In genomic region chrX:42759881-42760280, GRCh38 we compare ENCODE assay signal across 23 cellular contexts. TPM values are rescaled to one million over a fixed set of nuclear protein-coding genes. Genes with fewer than 3 reads are reported as not detected.
DNase-seq lines count a peak whose midpoint lies in the region; ATAC-seq, FAIRE-seq and TF ChIP-seq lines count a peak whose summit lies in the region.
"Had no signal": no experiment of that assay in that cellular context is flagged by ENCODE, and none has a peak within 500 bp of the region (broad histone marks: within the 10 kb centered on the region; RNA-seq: fewer than 3 reads in every experiment).

No MANE protein-coding gene starts in this region.

- H2AFZ ChIP-seq in astrocyte (ENCODE audit: low read depth, low read length): no peak overlapping the region

- H3K79me2 ChIP-seq in astrocyte (ENCODE audit: insufficient read depth, low read length): no peaks in the 10 kb centered on the region

- no peak overlapping the region for H3K9ac ChIP-seq in astrocyte (ENCODE audit: low read length)

- H3K36me3 ChIP-seq in astrocyte (ENCODE audit: insufficient read depth, low read length): no peaks in the 10 kb centered on the region
- H3K36me3 ChIP-seq: HAP-1 had no signal

- no peaks in the 10 kb centered on the region for H3K27me3 ChIP-seq in astrocyte (ENCODE audit: insufficient read depth, low read length)

- FAIRE-seq in GM19239 (lab: Jason Lieb, UNC) (peak; percentile 18), astrocyte (lab: Jason Lieb, UNC) (peak; percentile 85)
- FAIRE-seq: GM12891, H54 had no signal

- no peak for ATAC-seq in HG03342 (IDR thresholded peaks at IDR 0.05; ENCODE audit: unreplicated experiment)
- no peak for ATAC-seq in GM21723 (IDR thresholded peaks at IDR 0.05; ENCODE audit: unreplicated experiment)
- ATAC-seq: A549 had no signal

- no peaks in the 10 kb centered on the region for H4K20me1 ChIP-seq in astrocyte (ENCODE audit: insufficient read depth, low read length)

- H3K4me1 ChIP-seq in astrocyte (ENCODE audit: insufficient read depth, low read length): peaks cover 8% of the 10 kb centered on the region
- H3K4me1 ChIP-seq: A549, HAP-1 had no signal

- no peaks in the 10 kb centered on the region for H3K36me3 Mint-ChIP-seq in astrocyte (ENCODE audit: low read depth, unreplicated experiment)
- H3K36me3 Mint-ChIP-seq: CD4-positive, alpha-beta memory T cell had no signal

- H3K4me3 Mint-ChIP-seq in astrocyte (ENCODE audit: unreplicated experiment): no peak overlapping the region
- H3K4me3 Mint-ChIP-seq: CD4-positive, alpha-beta memory T cell had no signal

- H3K4me1 Mint-ChIP-seq in astrocyte (ENCODE audit: low read depth, unreplicated experiment): peaks cover 12% of the 10 kb centered on the region
- H3K4me1 Mint-ChIP-seq: CD4-positive, alpha-beta memory T cell had no signal

- no peak overlapping the region for H3K27ac ChIP-seq in astrocyte (ENCODE audit: low read depth, low read length)
- H3K27ac ChIP-seq: A549 had no signal

- no peak for TF ChIP-seq CTCF in astrocyte (IDR thresholded peaks at IDR 0.05; ENCODE audit: insufficient read depth, low read depth, low read length)

- no peaks in the 10 kb centered on the region for H3K27me3 Mint-ChIP-seq in astrocyte (ENCODE audit: low read depth, unreplicated experiment)
- H3K27me3 Mint-ChIP-seq: CD4-positive, alpha-beta memory T cell had no signal

- no peak for DNase-seq in GM19239 (ENCODE audit: insufficient read length, low spot score)
- DNase-seq in astrocyte (ENCODE audit: low read depth): no peak
- peak; percentile 17 for DNase-seq in fibroblast of peridontal ligament (ENCODE audit: extremely low read depth)
- no peak for DNase-seq in NCI-H446 treated with DMSO at 0.1 percent for 48 hours (lab: John Stamatoyannopoulos, UW)
- no peak for DNase-seq in NK-92 (lab: John Stamatoyannopoulos, UW; ENCODE audit: unreplicated experiment)
- DNase-seq: 8988T; ACHN; C1 segment of cervical spinal cord; Calu3; CD4-positive, alpha-beta memory T cell; COR-L47; DMS53; DMS79 treated with DMSO at 0.1 percent for 48 hours; GF-D8; GOT3 had no signal

- H3K9me3 Mint-ChIP-seq in astrocyte (ENCODE audit: unreplicated experiment): peaks cover 8% of the 10 kb centered on the region

- no peak overlapping the region for H3K4me3 ChIP-seq in astrocyte (ENCODE audit: insufficient read depth, low read depth, low read length)
- H3K4me3 ChIP-seq: A549, HAP-1 had no signal

- no peak overlapping the region for H3K4me2 ChIP-seq in astrocyte (ENCODE audit: low read length)
- H3K4me2 ChIP-seq: A549 had no signal

- H3K9me3 ChIP-seq in astrocyte (ENCODE audit: insufficient read depth, low read depth, low read length): no peaks in the 10 kb centered on the region
- H3K9me3 ChIP-seq: A549, HAP-1 had no signal

- no peak overlapping the region for H3K27ac Mint-ChIP-seq in astrocyte (ENCODE audit: unreplicated experiment)
- H3K27ac Mint-ChIP-seq: CD4-positive, alpha-beta memory T cell had no signal

RNA-seq across cellular contexts. Expression of gene PPP1R2C, which starts 18.1 kb away (rescaled TPM):
- total RNA-seq in astrocyte: not detected in 2 replicates
- total RNA-seq: Calu3; CD4-positive, alpha-beta memory T cell; Daoy; G401 had no signal
